In genomic region chr11:17343907-17344306, GRCh38 we compare ENCODE assay signal across 1 cellular context.
TF ChIP-seq lines count a peak whose summit lies in the region.

No MANE protein-coding gene starts in this region.

TF ChIP-seq in WTC11, 78 proteins besides CTCF, POLR2A, EP300 and RAD21:
- TF ChIP-seq, protein P1, sequence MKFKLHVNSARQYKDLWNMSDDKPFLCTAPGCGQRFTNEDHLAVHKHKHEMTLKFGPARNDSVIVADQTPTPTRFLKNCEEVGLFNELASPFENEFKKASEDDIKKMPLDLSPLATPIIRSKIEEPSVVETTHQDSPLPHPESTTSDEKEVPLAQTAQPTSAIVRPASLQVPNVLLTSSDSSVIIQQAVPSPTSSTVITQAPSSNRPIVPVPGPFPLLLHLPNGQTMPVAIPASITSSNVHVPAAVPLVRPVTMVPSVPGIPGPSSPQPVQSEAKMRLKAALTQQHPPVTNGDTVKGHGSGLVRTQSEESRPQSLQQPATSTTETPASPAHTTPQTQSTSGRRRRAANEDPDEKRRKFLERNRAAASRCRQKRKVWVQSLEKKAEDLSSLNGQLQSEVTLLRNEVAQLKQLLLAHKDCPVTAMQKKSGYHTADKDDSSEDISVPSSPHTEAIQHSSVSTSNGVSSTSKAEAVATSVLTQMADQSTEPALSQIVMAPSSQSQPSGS (CRISPR knock-in tag; IDR thresholded peaks at IDR 0.05; ENCODE audit: borderline replicate concordance, low read depth) = no peak
- TF ChIP-seq ZNF423 (CRISPR knock-in tag; IDR thresholded peaks at IDR 0.05) (no peak), ZNF232 (CRISPR knock-in tag; IDR thresholded peaks at IDR 0.05) (no peak), EMX1 (CRISPR knock-in tag; IDR thresholded peaks at IDR 0.05) (no peak), NFYB (CRISPR knock-in tag; conservative IDR thresholded peaks at IDR 0.05; ENCODE audit: low read depth) (no peak), USF2 (CRISPR knock-in tag; IDR thresholded peaks at IDR 0.05) (no peak), FOXK1 (CRISPR knock-in tag; IDR thresholded peaks at IDR 0.05) (no peak), NR1H2 (CRISPR knock-in tag; IDR thresholded peaks at IDR 0.05) (no peak), TCF7 (CRISPR knock-in tag; IDR thresholded peaks at IDR 0.05; ENCODE audit: low read depth) (no peak), ZNF263 (CRISPR knock-in tag; IDR thresholded peaks at IDR 0.05; ENCODE audit: low read depth) (no peak), NFATC4 (CRISPR knock-in tag; IDR thresholded peaks at IDR 0.05) (no peak), SP1 (CRISPR knock-in tag; conservative IDR thresholded peaks at IDR 0.05) (no peak), SMAD3 (CRISPR knock-in tag; IDR thresholded peaks at IDR 0.05; ENCODE audit: borderline replicate concordance) (no peak), USF1 (CRISPR knock-in tag; IDR thresholded peaks at IDR 0.05) (no peak), SOX15 (CRISPR knock-in tag; IDR thresholded peaks at IDR 0.05) (no peak)
- TF ChIP-seq, protein P2, sequence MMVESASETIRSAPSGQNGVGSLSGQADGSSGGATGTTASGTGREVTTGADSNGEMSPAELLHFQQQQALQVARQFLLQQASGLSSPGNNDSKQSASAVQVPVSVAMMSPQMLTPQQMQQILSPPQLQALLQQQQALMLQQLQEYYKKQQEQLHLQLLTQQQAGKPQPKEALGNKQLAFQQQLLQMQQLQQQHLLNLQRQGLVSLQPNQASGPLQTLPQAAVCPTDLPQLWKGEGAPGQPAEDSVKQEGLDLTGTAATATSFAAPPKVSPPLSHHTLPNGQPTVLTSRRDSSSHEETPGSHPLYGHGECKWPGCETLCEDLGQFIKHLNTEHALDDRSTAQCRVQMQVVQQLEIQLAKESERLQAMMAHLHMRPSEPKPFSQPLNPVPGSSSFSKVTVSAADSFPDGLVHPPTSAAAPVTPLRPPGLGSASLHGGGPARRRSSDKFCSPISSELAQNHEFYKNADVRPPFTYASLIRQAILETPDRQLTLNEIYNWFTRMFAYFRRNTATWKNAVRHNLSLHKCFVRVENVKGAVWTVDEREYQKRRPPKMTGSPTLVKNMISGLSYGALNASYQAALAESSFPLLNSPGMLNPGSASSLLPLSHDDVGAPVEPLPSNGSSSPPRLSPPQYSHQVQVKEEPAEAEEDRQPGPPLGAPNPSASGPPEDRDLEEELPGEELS (CRISPR knock-in tag; IDR thresholded peaks at IDR 0.05) = no peak
